ENCODE assay signal across 28 cellular contexts in genomic region chr1:5427026-5427613, GRCh38.
"Had no signal": no experiment of that assay in that cellular context is flagged by ENCODE, and none has a peak within 500 bp of the region (broad histone marks: within the 10 kb centered on the region; RNA-seq: fewer than 3 reads in every experiment).

No MANE protein-coding gene starts in this region.

- H3K4me3 ChIP-seq: adrenal gland, ascending aorta, left ventricle myocardium inferior, pancreas, thyroid gland had no signal

- H3K36me3 Mint-ChIP-seq: activated naive CD8-positive, alpha-beta T cell; natural killer cell had no signal

- H3K27me3 ChIP-seq: ascending aorta, brain microvascular endothelial cell, thyroid gland had no signal

- H3K4me1 Mint-ChIP-seq: activated B cell treated with CpG ODN at 0.5 μM for 24 hours had no signal

- H3K4me3 Mint-ChIP-seq: activated B cell treated with CpG ODN at 0.5 μM for 24 hours; activated CD4-positive, alpha-beta T cell treated with anti-CD3 and anti-CD28 coated beads for 36 hours; activated naive CD8-positive, alpha-beta T cell; activated T-cell treated with anti-CD3 and anti-CD28 coated beads, Interleukin-2, amount 50 U/mL, for 4 hours; natural killer cell; stimulated activated naive CD8-positive, alpha-beta T cell treated with anti-CD3 and anti-CD28 coated beads, Interleukin-15, Interleukin-2, amounts not matched to agents 100 ng/mL and 50 ng/mL, for 24 hours had no signal

- H3K9me3 ChIP-seq: adrenal gland, ascending aorta, left ventricle myocardium inferior, pancreas, thyroid gland had no signal

- H3K36me3 ChIP-seq: adrenal gland, ascending aorta, brain microvascular endothelial cell, left ventricle myocardium inferior, pancreas, thyroid gland had no signal

- H3K9me3 Mint-ChIP-seq: activated B cell treated with CpG ODN at 0.5 μM for 24 hours; activated T-cell treated with anti-CD3 and anti-CD28 coated beads, Interleukin-2, amount 50 U/mL, for 4 hours; activated T-helper 2 cell treated with anti-CD3 and anti-CD28 coated beads, Interferon-gamma antibody, Interleukin-2, Interleukin-4, amounts not matched to agents 10 μg/mL and 5 μg/mL and 100 μg/mL, durations not matched to agents 14 hours and 24 hours and 36 hours; natural killer cell; stimulated activated naive CD8-positive, alpha-beta T cell treated with anti-CD3 and anti-CD28 coated beads, Interleukin-15, Interleukin-2, amounts not matched to agents 100 ng/mL and 50 ng/mL, for 24 hours had no signal

- FAIRE-seq: pancreas, urothelium cell line had no signal

- H3K27ac Mint-ChIP-seq: activated B cell treated with CpG ODN at 0.5 μM for 24 hours; activated CD4-positive, alpha-beta T cell treated with anti-CD3 and anti-CD28 coated beads for 36 hours; activated naive CD8-positive, alpha-beta T cell; activated T-helper 2 cell treated with anti-CD3 and anti-CD28 coated beads, Interferon-gamma antibody, Interleukin-2, Interleukin-4, amounts not matched to agents 10 μg/mL and 5 μg/mL and 100 μg/mL, durations not matched to agents 14 hours and 24 hours and 36 hours; natural killer cell; stimulated activated naive CD8-positive, alpha-beta T cell treated with anti-CD3 and anti-CD28 coated beads, Interleukin-15, Interleukin-2, amounts not matched to agents 100 ng/mL and 50 ng/mL, for 24 hours had no signal

- ATAC-seq: activated CD4-positive, alpha-beta T cell treated with anti-CD3 and anti-CD28 coated beads for 36 hours; activated T-cell treated with anti-CD3 and anti-CD28 coated beads, Interleukin-2, amount 50 U/mL, for 4 hours; foreskin keratinocyte; natural killer cell; pancreas; right cardiac atrium had no signal

- DNase-seq: activated B cell treated with CpG ODN at 0.5 μM for 24 hours; activated CD4-positive, alpha-beta T cell treated with anti-CD3 and anti-CD28 coated beads for 36 hours; activated CD4-positive, alpha-beta T cell treated with anti-CD3 and anti-CD28 coated beads, Interleukin-2, amount 50 U/mL, for 48 hours; activated CD8-positive, alpha-beta memory T cell treated with anti-CD3 and anti-CD28 coated beads, Interleukin-2, amount 50 U/mL, for 48 hours; activated naive CD4-positive, alpha-beta T cell; activated T-cell treated with anti-CD3 and anti-CD28 coated beads, Interleukin-2, amount 50 U/mL, for 4 hours; adrenal gland; brain microvascular endothelial cell; central memory CD4-positive, alpha-beta T cell; dermis blood vessel endothelial cell; effector CD8-positive, alpha-beta T cell; foreskin keratinocyte; kidney glomerular epithelial cell; left ventricle myocardium inferior; mammary epithelial cell; midbrain; natural killer cell; pancreas; right cardiac atrium; stimulated activated CD4-positive, alpha-beta T cell treated with anti-CD3 and anti-CD28 coated beads, Interleukin-12 subunit alpha, Interleukin-12 subunit beta, amount 100 ng/mL, for 4 hours; substantia nigra; T1000; thyroid gland had no signal

- H3K27ac ChIP-seq: adrenal gland, ascending aorta, brain microvascular endothelial cell, foreskin keratinocyte, left ventricle myocardium inferior, pancreas, thyroid gland had no signal

- H3K4me1 ChIP-seq: adrenal gland, ascending aorta, foreskin keratinocyte, left ventricle myocardium inferior, pancreas, thyroid gland had no signal
